In the genomic region with DNA sequence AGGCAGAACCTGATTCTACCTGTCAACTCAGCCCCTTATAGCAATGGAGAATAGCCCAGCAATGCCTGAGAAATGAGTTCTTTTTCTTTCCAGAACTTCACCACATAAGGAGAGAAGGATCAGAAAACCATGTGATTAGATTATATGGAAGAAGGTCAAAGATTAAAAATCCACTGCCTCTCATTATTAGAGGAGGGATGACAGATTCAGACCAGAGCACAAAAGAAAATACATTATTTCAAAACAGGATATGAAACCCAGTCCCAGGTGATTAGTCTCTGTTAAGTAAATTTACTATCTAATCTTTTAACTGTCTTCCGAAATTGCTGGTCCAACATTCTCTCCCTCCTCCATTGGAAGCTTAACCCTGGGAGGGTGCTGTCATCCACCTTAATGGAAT, we compare ENCODE assay signal across 22 cellular contexts.
DNase-seq lines count a peak whose midpoint lies in the region; ATAC-seq, FAIRE-seq and TF ChIP-seq lines count a peak whose summit lies in the region.
"Had no signal": no experiment of that assay in that cellular context is flagged by ENCODE, and none has a peak within 500 bp of the region (broad histone marks: within the 10 kb centered on the region; RNA-seq: fewer than 3 reads in every experiment).

No MANE protein-coding gene starts in this region.

- peak overlapping the region; percentile 83 for H3K27ac ChIP-seq in SJSA1
- peak overlapping the region; percentile 60 for H3K27ac ChIP-seq in epithelial cell of prostate
- no peak overlapping the region for H3K27ac ChIP-seq in mesenchymal stem cell (ENCODE audit: low read length, poor library complexity, severe bottlenecking)
- no peak overlapping the region for H3K27ac ChIP-seq in tibial artery
- H3K27ac ChIP-seq in body of pancreas = no peak overlapping the region
- H3K27ac ChIP-seq: HL-60, SJCRH30 had no signal

- no peak for DNase-seq in GM12891 (ENCODE audit: insufficient read length, low spot score)
- DNase-seq in SJSA1 (ENCODE audit: low read depth in 1 of 2, low spot score in 2 of 2) = no peak
- DNase-seq in epithelial cell of prostate (ENCODE audit: low read depth, low spot score) = no peak
- DNase-seq in mesenchymal stem cell = no peak
- no peak for DNase-seq in tibial artery
- DNase-seq in body of pancreas = no peak
- no peak for DNase-seq in activated CD8-positive, alpha-beta memory T cell treated with anti-CD3 and anti-CD28 coated beads, Interleukin-2, amount 50 U/mL, for 48 hours
- DNase-seq in frontal cortex (ENCODE audit: low spot score in 2 of 2) = no peak
- DNase-seq: BE2C, H9, NCI-H1436, NCI-H2029, NCI-H2227 treated with DMSO at 0.1 percent for 48 hours, NCI-H510A treated with DMSO at 0.1 percent for 48 hours, NCI-H774, SJCRH30 had no signal

- no peak overlapping the region for H3K18ac ChIP-seq in mesenchymal stem cell (ENCODE audit: low read depth in 1 of 2, low read length in 2 of 2)

- H3K4me1 ChIP-seq in SJSA1 (replicated peaks) (peaks cover 60% of the 10 kb centered on the region), mesenchymal stem cell (ENCODE audit: control insufficient read depth, insufficient read depth, low read depth, low read length) (peaks cover 25% of the 10 kb centered on the region), tibial artery (peaks cover 0 to 22% (median 0%) of the 10 kb centered on the region in 4 donors), body of pancreas (peaks cover 14% of the 10 kb centered on the region)
- H3K4me1 ChIP-seq: SJCRH30 had no signal

- H3K9me3 ChIP-seq in SJSA1 (replicated peaks) = no peaks in the 10 kb centered on the region
- H3K9me3 ChIP-seq in mesenchymal stem cell (ENCODE audit: control insufficient read depth, low read length) = no peaks in the 10 kb centered on the region
- no peaks in the 10 kb centered on the region for H3K9me3 ChIP-seq in tibial artery
- no peaks in the 10 kb centered on the region for H3K9me3 ChIP-seq in body of pancreas
- H3K9me3 ChIP-seq: BE2C, MG63, SJCRH30 had no signal

- H3K23ac ChIP-seq in mesenchymal stem cell (ENCODE audit: low read length in 2 of 2) = no peak overlapping the region

- H2BK15ac ChIP-seq in mesenchymal stem cell (ENCODE audit: low read depth, poor library complexity, severe bottlenecking) = no peak overlapping the region

- H4K91ac ChIP-seq in mesenchymal stem cell (ENCODE audit: low read length) = no peak overlapping the region

- no peak overlapping the region for H3K4me3 ChIP-seq in SJSA1
- no peak overlapping the region for H3K4me3 ChIP-seq in mesenchymal stem cell (ENCODE audit: insufficient read depth in 1 of 2, low read depth in 1 of 2, low read length in 2 of 2)
- H3K4me3 ChIP-seq in tibial artery = no peak overlapping the region
- H3K4me3 ChIP-seq in body of pancreas = no peak overlapping the region
- H3K4me3 ChIP-seq: K562, MG63, SJCRH30 had no signal

- ATAC-seq in body of pancreas = no peak
- ATAC-seq: HepG2, K562, Panc1 had no signal

- FAIRE-seq in GM12891 (lab: Jason Lieb, UNC) (no peak), frontal cortex (lab: Jason Lieb, UNC) (no peak)
- FAIRE-seq: A204.1, HepG2, K562 had no signal

- intact Hi-C loops in tibial artery (cut with DNase I; ENCODE audit: low total_unique reads) (no loop called here), body of pancreas (cut with DNase I) (no loop called here)

- no peak overlapping the region for H4K8ac ChIP-seq in mesenchymal stem cell (ENCODE audit: low read length)

- no peak for TF ChIP-seq POLR2A in GM12891 (IDR thresholded peaks at IDR 0.05; ENCODE audit: low read depth, low read length)
- TF ChIP-seq POLR2A in body of pancreas (IDR thresholded peaks at IDR 0.05) = no peak

- peak overlapping the region; percentile 10 for H3K9ac ChIP-seq in mesenchymal stem cell (ENCODE audit: low read length)

- WGBS in mesenchymal stem cell = 100% methylated on average over 1 of the region's 1 CpG
- 29 to 55% methylated on average over 1 of the region's 1 CpG for WGBS in body of pancreas, 2 donors

- no peak for TF ChIP-seq CTCF in tibial artery (IDR thresholded peaks at IDR 0.05)
- TF ChIP-seq CTCF in body of pancreas (IDR thresholded peaks at IDR 0.05) = no peak

- H2BK5ac ChIP-seq in mesenchymal stem cell (ENCODE audit: low read depth, low read length, poor library complexity, severe bottlenecking) = no peak overlapping the region

- no peak overlapping the region for H3K14ac ChIP-seq in mesenchymal stem cell (ENCODE audit: low read length in 2 of 2)

- H2AK5ac ChIP-seq in mesenchymal stem cell (ENCODE audit: low read length, severe bottlenecking) = no peak overlapping the region

- H3K27me3 ChIP-seq in SJSA1 (replicated peaks) (no peaks in the 10 kb centered on the region), mesenchymal stem cell (ENCODE audit: control insufficient read depth in 1 of 2, insufficient read depth in 1 of 2, low read length in 2 of 2) (no peaks in the 10 kb centered on the region), tibial artery (no peaks in the 10 kb centered on the region), body of pancreas (no peaks in the 10 kb centered on the region)
- H3K27me3 ChIP-seq: BE2C, MG63, SJCRH30 had no signal

- no peak overlapping the region for H3K4me2 ChIP-seq in mesenchymal stem cell (ENCODE audit: low read length, poor library complexity, severe bottlenecking)

- H2BK120ac ChIP-seq in mesenchymal stem cell (ENCODE audit: low read depth, low read length) = no peak overlapping the region

- H3K36me3 ChIP-seq in SJSA1 (no peaks in the 10 kb centered on the region), mesenchymal stem cell (ENCODE audit: control insufficient read depth in 1 of 2, insufficient read depth in 2 of 2, low read depth in 1 of 2, low read length in 2 of 2) (no peaks in the 10 kb centered on the region), tibial artery (no peaks in the 10 kb centered on the region), body of pancreas (replicated peaks in 1 of 2; ENCODE audit: insufficient read depth in 1 of 2, low read depth in 2 of 2) (no peaks in the 10 kb centered on the region)
- H3K36me3 ChIP-seq: BE2C, MG63, SJCRH30 had no signal

- H3K79me1 ChIP-seq in mesenchymal stem cell (replicated peaks; ENCODE audit: low read length, poor library complexity, severe bottlenecking) = no peaks in the 10 kb centered on the region

- H2AFZ ChIP-seq in mesenchymal stem cell (ENCODE audit: low read depth, low read length) = no peak overlapping the region

- no peak overlapping the region for H2BK12ac ChIP-seq in mesenchymal stem cell (ENCODE audit: low read length in 2 of 2)

- H3K4ac ChIP-seq in mesenchymal stem cell (ENCODE audit: low read depth in 1 of 2, low read length in 2 of 2) = no peak overlapping the region

TF ChIP-seq in GM12891, 5 proteins besides CTCF, POLR2A, EP300 and RAD21:
- no peak for TF ChIP-seq PAX5 (IDR thresholded peaks at IDR 0.05; ENCODE audit: insufficient read depth, low read length, severe bottlenecking)
- no peak for TF ChIP-seq POU2F2 (IDR thresholded peaks at IDR 0.05; ENCODE audit: low read depth, low read length)
- no peak for TF ChIP-seq POLR2AphosphoS5 (IDR thresholded peaks at IDR 0.05; ENCODE audit: low read depth, low read length)
- peak; percentile 59 for TF ChIP-seq SPI1 (IDR thresholded peaks at IDR 0.05; ENCODE audit: low read depth, low read length)
- no peak for TF ChIP-seq TAF1 (IDR thresholded peaks at IDR 0.05; ENCODE audit: low read depth, low read length)

Comparison
In these comparisons a context has a peak if more than half of its experiments do, and no peak if none do; other contexts are left out.
1. H3K27ac ChIP-seq: peak in SJSA1 (single experiment) and epithelial cell of prostate (single experiment); none in mesenchymal stem cell (single experiment), tibial artery (0 of 2) and body of pancreas (0 of 4).